ENCODE assay signal across 20 cellular contexts in the genomic region with DNA sequence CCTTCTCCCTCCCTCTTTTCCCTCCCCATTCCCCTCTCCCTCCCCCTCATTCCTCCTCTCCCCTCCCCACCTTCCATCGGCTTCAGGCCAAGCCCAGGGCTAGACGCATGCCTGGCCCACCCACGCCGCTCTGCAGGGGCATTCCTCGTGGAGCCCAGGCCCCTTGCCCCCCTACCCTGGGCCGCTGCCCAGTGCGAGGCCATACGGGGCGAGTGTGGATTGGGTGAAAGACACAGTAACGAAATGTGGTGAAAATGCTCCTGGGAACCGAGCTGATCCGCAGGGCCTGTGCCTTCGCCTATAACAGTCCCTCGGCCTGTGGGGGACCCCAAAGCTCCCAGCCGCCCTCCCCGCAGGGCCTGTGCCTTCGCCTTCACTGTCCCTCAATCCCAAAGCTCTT. TPM values are rescaled to one million over a fixed set of nuclear protein-coding genes. Genes with fewer than 3 reads are reported as not detected.
DNase-seq lines count a peak whose midpoint lies in the region; ATAC-seq, FAIRE-seq and TF ChIP-seq lines count a peak whose summit lies in the region.
"Had no signal": no experiment of that assay in that cellular context is flagged by ENCODE, and none has a peak within 500 bp of the region (broad histone marks: within the 10 kb centered on the region; RNA-seq: fewer than 3 reads in every experiment).

No MANE protein-coding gene starts in this region.

- no peaks in the 10 kb centered on the region for H3K27me3 Mint-ChIP-seq in stimulated activated naive CD8-positive, alpha-beta T cell treated with anti-CD3 and anti-CD28 coated beads, Interleukin-15, amount 100 ng/mL, for 72 hours
- H3K27me3 Mint-ChIP-seq in mesothelial cell of epicardium (ENCODE audit: low read depth), result peaks cover 11% of the 10 kb centered on the region

- H3K36me3 ChIP-seq in kidney (ENCODE audit: control insufficient read depth in 1 of 2, insufficient read depth in 2 of 2, low read length in 2 of 2), result no peaks in the 10 kb centered on the region
- H3K36me3 ChIP-seq in spleen, result no peaks in the 10 kb centered on the region

- no peaks in the 10 kb centered on the region for H3K4me1 Mint-ChIP-seq in stimulated activated naive CD8-positive, alpha-beta T cell treated with anti-CD3 and anti-CD28 coated beads, Interleukin-15, amount 100 ng/mL, for 72 hours
- H3K4me1 Mint-ChIP-seq in mesothelial cell of epicardium, result no peaks in the 10 kb centered on the region
- H3K4me1 Mint-ChIP-seq: CD14-positive monocyte had no signal

- 67 to 80% (median 77%) methylated on average over 17 of the region's 17 CpGs for WGBS in spleen, 5 donors

- H3K9me3 Mint-ChIP-seq in stimulated activated naive CD8-positive, alpha-beta T cell treated with anti-CD3 and anti-CD28 coated beads, Interleukin-15, amount 100 ng/mL, for 72 hours, result peaks cover 11 to 12% of the 10 kb centered on the region in 2 donors
- peaks cover 22% of the 10 kb centered on the region for H3K9me3 Mint-ChIP-seq in mesothelial cell of epicardium
- H3K9me3 Mint-ChIP-seq: CD8-positive, alpha-beta T cell had no signal

- TF ChIP-seq CTCF in kidney (IDR thresholded peaks at IDR 0.05; ENCODE audit: borderline replicate concordance, extremely low read depth, insufficient read depth), result no peak
- TF ChIP-seq CTCF in spleen (IDR thresholded peaks at IDR 0.05 in 8 of 11, conservative IDR thresholded peaks at IDR 0.05 in 3 of 11), result no peak
- TF ChIP-seq CTCF in mesothelial cell of epicardium (IDR thresholded peaks at IDR 0.05; ENCODE audit: unreplicated experiment), result no peak

- H3K27me3 ChIP-seq in spleen (replicated peaks in 1 of 7), result peaks cover 0 to 21% (median 0%) of the 10 kb centered on the region in 7 donors

- TF ChIP-seq POLR2A in spleen (IDR thresholded peaks at IDR 0.05), result no peak

- peak; percentile 5 for ATAC-seq in stimulated activated naive CD8-positive, alpha-beta T cell treated with anti-CD3 and anti-CD28 coated beads, Interleukin-15, amount 100 ng/mL, for 72 hours
- no peak for ATAC-seq in stimulated activated naive CD8-positive, alpha-beta T cell treated with anti-CD3 and anti-CD28 coated beads, Interleukin-15, Interleukin-2, amounts not matched to agents 100 U/mL and 50 U/mL, for 24 hours
- ATAC-seq: CD8-positive, alpha-beta T cell had no signal

- DNase-seq in stimulated activated naive CD8-positive, alpha-beta T cell treated with anti-CD3 and anti-CD28 coated beads, Interleukin-15, amount 100 ng/mL, for 72 hours, result no peak
- no peak for DNase-seq in stimulated activated naive CD8-positive, alpha-beta T cell treated with anti-CD3 and anti-CD28 coated beads, Interleukin-15, Interleukin-2, amounts not matched to agents 100 U/mL and 50 U/mL, for 24 hours
- peak; percentile 48 for DNase-seq in kidney
- peak; percentile 41 for DNase-seq in spleen
- DNase-seq in mesothelial cell of epicardium (ENCODE audit: low spot score in 2 of 2, unreplicated experiment in 2 of 2), result no peak
- no peak for DNase-seq in dedifferentiated amniotic fluid mesenchymal stem cell (ENCODE audit: extremely low spot score)
- DNase-seq: CD8-positive, alpha-beta T cell; COR-L47; DMS153; DND-41; GDM1; H7; IMR-90 had no signal

- no peak overlapping the region for H3K4me3 Mint-ChIP-seq in stimulated activated naive CD8-positive, alpha-beta T cell treated with anti-CD3 and anti-CD28 coated beads, Interleukin-15, amount 100 ng/mL, for 72 hours
- no peak overlapping the region for H3K4me3 Mint-ChIP-seq in mesothelial cell of epicardium
- H3K4me3 Mint-ChIP-seq: CD14-positive monocyte; CD8-positive, alpha-beta T cell had no signal

- no peaks in the 10 kb centered on the region for H3K36me3 Mint-ChIP-seq in mesothelial cell of epicardium
- H3K36me3 Mint-ChIP-seq: CD14-positive monocyte; CD8-positive, alpha-beta T cell had no signal

- H3K9ac ChIP-seq in kidney (ENCODE audit: low read length in 2 of 2), result no peak overlapping the region

- H3K27ac Mint-ChIP-seq in stimulated activated naive CD8-positive, alpha-beta T cell treated with anti-CD3 and anti-CD28 coated beads, Interleukin-15, amount 100 ng/mL, for 72 hours, result peak overlapping the region in 1 of 2 donors; percentile 31
- H3K27ac Mint-ChIP-seq in mesothelial cell of epicardium, result no peak overlapping the region
- H3K27ac Mint-ChIP-seq: CD8-positive, alpha-beta T cell had no signal

- H3K4me3 ChIP-seq in kidney (ENCODE audit: low read length in 2 of 2) (no peak overlapping the region), spleen (no peak overlapping the region)
- H3K4me3 ChIP-seq: A549 had no signal

- no peak overlapping the region for H3K27ac ChIP-seq in kidney (ENCODE audit: low read depth in 2 of 2, low read length in 2 of 2)
- no peak overlapping the region for H3K27ac ChIP-seq in spleen
- H3K27ac ChIP-seq: A549 had no signal

- intact Hi-C loops in kidney (cut with DNase I) (no loop called here), spleen (cut with DNase I; ENCODE audit: low total_unique reads) (no loop called here)

- H3K4me1 ChIP-seq in kidney (ENCODE audit: control insufficient read depth in 1 of 2, insufficient read depth in 1 of 2, low read depth in 1 of 2, low read length in 2 of 2), result no peaks in the 10 kb centered on the region
- H3K4me1 ChIP-seq in spleen, result no peaks in the 10 kb centered on the region
- H3K4me1 ChIP-seq: A549 had no signal

- H3K9me3 ChIP-seq in kidney (ENCODE audit: control insufficient read depth in 1 of 2, low read length in 2 of 2) (peaks cover 0 to 7% of the 10 kb centered on the region in 2 donors), spleen (peaks cover 0 to 32% (median 23%) of the 10 kb centered on the region in 8 donors)
- H3K9me3 ChIP-seq: A549 had no signal

- no peak for FAIRE-seq in kidney (lab: Jason Lieb, UNC)
- FAIRE-seq: A549, D721Med, GM12892, GM19239 had no signal

RNA-seq across cellular contexts. Expression of gene ADGRA1, which starts 28.3 kb away (rescaled TPM):
- total RNA-seq in kidney, result 0.91 TPM
- polyA plus RNA-seq in kidney (ENCODE audit: insufficient read depth, low read depth, low replicate concordance), result 1.1 TPM
- total RNA-seq in spleen, result under 1 TPM in 2 of 7 donors, not detected in 5; 0.26 to 0.34 TPM
- under 1 TPM in 2 of 3 donors, not detected in 1; 0.02 to 0.13 TPM for polyA plus RNA-seq in spleen
- total RNA-seq in mesothelial cell of epicardium, result not detected in 3 replicates
- total RNA-seq: CD8-positive, alpha-beta T cell; IMR-90 had no signal
- polyA plus RNA-seq: A549, AG04450, BJ, CD14-positive monocyte, IMR-90 had no signal

RNA-seq across cellular contexts. Expression of gene KNDC1, which starts 44.0 kb away (rescaled TPM):
- total RNA-seq in kidney, result 8.7 TPM
- 0.43 TPM for polyA plus RNA-seq in kidney (ENCODE audit: insufficient read depth, low read depth, low replicate concordance)
- total RNA-seq in spleen, result 1 to 10 TPM in 5 of 7 donors, under 1 TPM in 2; 0.32 to 3.5 (median 2.5) TPM
- under 1 TPM; 0.05 to 0.43 (median 0.29) TPM for polyA plus RNA-seq in spleen
- total RNA-seq in mesothelial cell of epicardium, result 20.3 to 23.7 TPM (median 21.0 TPM) in 3 replicates
- total RNA-seq: CD8-positive, alpha-beta T cell had no signal

Comparison
In these comparisons a context has a peak if more than half of its experiments do, and no peak if none do; other contexts are left out.
1. DNase-seq: peak in kidney (single experiment) and spleen (single experiment); none in stimulated activated naive CD8-positive, alpha-beta T cell treated with anti-CD3 and anti-CD28 coated beads, Interleukin-15, amount 100 ng/mL, for 72 hours (0 of 2), stimulated activated naive CD8-positive, alpha-beta T cell treated with anti-CD3 and anti-CD28 coated beads, Interleukin-15, Interleukin-2, amounts not matched to agents 100 U/mL and 50 U/mL, for 24 hours (single experiment), mesothelial cell of epicardium (0 of 2) and dedifferentiated amniotic fluid mesenchymal stem cell (single experiment).